In genomic region chr1:73180661-73181540, GRCh38 we compare ENCODE assay signal across 21 cellular contexts.
A peak's percentile ranks its signal among the peaks of the same experiment; 100 is the strongest.
DNase-seq lines count a peak whose midpoint lies in the region; ATAC-seq, FAIRE-seq and TF ChIP-seq lines count a peak whose summit lies in the region.
"Had no signal": no experiment of that assay in that cellular context is flagged by ENCODE, and none has a peak within 500 bp of the region (broad histone marks: within the 10 kb centered on the region; RNA-seq: fewer than 3 reads in every experiment).

No MANE protein-coding gene starts in this region.

- H3K23me2 ChIP-seq in H1 (ENCODE audit: low read depth, low read length) = no peaks in the 10 kb centered on the region

- H3K9me3 Mint-ChIP-seq in GM23338 = no peaks in the 10 kb centered on the region; the same call in 2 of the 3 replicates
- H3K9me3 Mint-ChIP-seq in neural progenitor cell = no peaks in the 10 kb centered on the region
- H3K9me3 Mint-ChIP-seq in stimulated activated effector memory CD8-positive, alpha-beta T cell treated with anti-CD3 and anti-CD28 coated beads, Interleukin-12 subunit alpha, Interleukin-12 subunit beta, amount 100 ng/mL, for 72 hours = peaks cover 9% of the 10 kb centered on the region
- peaks cover 8% of the 10 kb centered on the region for H3K9me3 Mint-ChIP-seq in activated naive CD8-positive, alpha-beta T cell treated with anti-CD3 and anti-CD28 coated beads for 36 hours

- H3K27me3 Mint-ChIP-seq in GM23338 (ENCODE audit: insufficient read depth, low read depth, poor library complexity) (peaks cover 1% of the 10 kb centered on the region), neural progenitor cell (ENCODE audit: insufficient read depth, low read depth) (peaks cover 3% of the 10 kb centered on the region)
- H3K27me3 Mint-ChIP-seq in activated naive CD8-positive, alpha-beta T cell treated with anti-CD3 and anti-CD28 coated beads for 36 hours = no peaks in the 10 kb centered on the region
- H3K27me3 Mint-ChIP-seq: CD4-positive, alpha-beta memory T cell had no signal

- no peak overlapping the region for H2BK15ac ChIP-seq in H1 (ENCODE audit: low read length)

- TF ChIP-seq RAD21 in H1 (IDR thresholded peaks at IDR 0.05 in 1 of 2, conservative IDR thresholded peaks at IDR 0.05 in 1 of 2; ENCODE audit: low read depth in 2 of 2, low read length in 2 of 2) = no peak

- H2BK5ac ChIP-seq in H1 (ENCODE audit: low read depth, low read length) = no peak overlapping the region

- no peak overlapping the region for H3K27ac Mint-ChIP-seq in GM23338
- no peak overlapping the region for H3K27ac Mint-ChIP-seq in neural progenitor cell
- H3K27ac Mint-ChIP-seq in stimulated activated effector memory CD8-positive, alpha-beta T cell treated with anti-CD3 and anti-CD28 coated beads, Interleukin-12 subunit alpha, Interleukin-12 subunit beta, amount 100 ng/mL, for 72 hours = no peak overlapping the region
- no peak overlapping the region for H3K27ac Mint-ChIP-seq in activated naive CD8-positive, alpha-beta T cell treated with anti-CD3 and anti-CD28 coated beads for 36 hours
- H3K27ac Mint-ChIP-seq: CD14-positive monocyte; CD4-positive, alpha-beta memory T cell; HFFc6 had no signal

- peak; percentile 63 for ATAC-seq in GM23338
- peak; percentile 19 for ATAC-seq in stimulated activated effector memory CD8-positive, alpha-beta T cell treated with anti-CD3 and anti-CD28 coated beads, Interleukin-12 subunit alpha, Interleukin-12 subunit beta, amount 100 ng/mL, for 72 hours
- ATAC-seq: HCT116 had no signal

- H3K4me1 Mint-ChIP-seq in GM23338 = peaks cover 3% of the 10 kb centered on the region; the same call in 1 of the 3 replicates
- H3K4me1 Mint-ChIP-seq in neural progenitor cell = no peaks in the 10 kb centered on the region
- no peaks in the 10 kb centered on the region for H3K4me1 Mint-ChIP-seq in stimulated activated effector memory CD8-positive, alpha-beta T cell treated with anti-CD3 and anti-CD28 coated beads, Interleukin-12 subunit alpha, Interleukin-12 subunit beta, amount 100 ng/mL, for 72 hours
- H3K4me1 Mint-ChIP-seq in activated naive CD8-positive, alpha-beta T cell treated with anti-CD3 and anti-CD28 coated beads for 36 hours = no peaks in the 10 kb centered on the region
- H3K4me1 Mint-ChIP-seq: CD14-positive monocyte; CD4-positive, alpha-beta memory T cell had no signal

- H4K5ac ChIP-seq in H1 (ENCODE audit: insufficient read length, low read depth, low read length) = no peak overlapping the region

- H3K36me3 Mint-ChIP-seq in GM23338 (ENCODE audit: low read depth) (peaks cover 4% of the 10 kb centered on the region; the same call in 1 of the 3 replicates), neural progenitor cell (no peaks in the 10 kb centered on the region)
- H3K36me3 Mint-ChIP-seq in stimulated activated effector memory CD8-positive, alpha-beta T cell treated with anti-CD3 and anti-CD28 coated beads, Interleukin-12 subunit alpha, Interleukin-12 subunit beta, amount 100 ng/mL, for 72 hours = no peaks in the 10 kb centered on the region
- no peaks in the 10 kb centered on the region for H3K36me3 Mint-ChIP-seq in activated naive CD8-positive, alpha-beta T cell treated with anti-CD3 and anti-CD28 coated beads for 36 hours
- H3K36me3 Mint-ChIP-seq: CD14-positive monocyte; CD4-positive, alpha-beta memory T cell had no signal

- no peaks in the 10 kb centered on the region for H3K9me3 ChIP-seq in H1 (ENCODE audit: insufficient read depth in 2 of 2, low read depth in 1 of 2, low read length in 1 of 2)
- no peaks in the 10 kb centered on the region for H3K9me3 ChIP-seq in neural progenitor cell (ENCODE audit: low read depth)
- H3K9me3 ChIP-seq: BLaER1 had no signal

- no peak overlapping the region for H3K56ac ChIP-seq in H1 (replicated peaks; ENCODE audit: insufficient read length, low read depth, low read length)

- no peak overlapping the region for H3K23ac ChIP-seq in H1 (ENCODE audit: insufficient read length)

- H3K4me3 ChIP-seq in GM23338 (no peak overlapping the region), H1 (ENCODE audit: extremely low read depth in 1 of 4, insufficient read depth in 2 of 4, low read depth in 3 of 4, low read length in 4 of 4) (no peak overlapping the region), neural progenitor cell (no peak overlapping the region)
- H3K4me3 ChIP-seq: BLaER1 had no signal

- DNase-seq in GM23338 (ENCODE audit: low spot score) = no peak
- DNase-seq in H1 (ENCODE audit: low read depth in 1 of 2, low spot score in 2 of 2) = no peak
- DNase-seq in neural progenitor cell (ENCODE audit: low spot score) = no peak
- no peak for DNase-seq in stimulated activated effector memory CD8-positive, alpha-beta T cell treated with anti-CD3 and anti-CD28 coated beads, Interleukin-12 subunit alpha, Interleukin-12 subunit beta, amount 100 ng/mL, for 72 hours (ENCODE audit: low spot score in 2 of 2)
- no peak for DNase-seq in effector CD8-positive, alpha-beta T cell (lab: John Stamatoyannopoulos, UW)
- no peak for DNase-seq in HuH-7 (ENCODE audit: low spot score)
- DNase-seq in NCI-H510A (lab: John Stamatoyannopoulos, UW) = no peak
- no peak for DNase-seq in activated naive CD8-positive, alpha-beta T cell treated with anti-CD3 and anti-CD28 coated beads for 36 hours
- DNase-seq: CD4-positive, alpha-beta memory T cell; DMS153; DMS79; GDM1; HFFc6; IMR-90 had no signal

- peaks cover 4% of the 10 kb centered on the region; the same call in 1 of the 2 replicates for H3K9me2 ChIP-seq in GM23338 (ENCODE audit: insufficient read depth)

- TF ChIP-seq POLR2A in H1 (IDR thresholded peaks at IDR 0.05; ENCODE audit: control extremely low read depth in 1 of 2, low read depth in 2 of 2, low read length in 2 of 2) = no peak

- CTCF ChIA-PET in H1 (lab: Charles Lee; ENCODE audit: partially characterized antibody) = interaction anchor here (0.7 kb wide), 1 partner anchor 25 kb away, joined by 3 read pairs; no protein-coding TSS in a partner anchor

- no peak overlapping the region; the same call in 1 of the 2 replicates for H4K8ac ChIP-seq in H1 (ENCODE audit: extremely low read depth, insufficient read depth, low read length)

- no peak overlapping the region for H3K27ac ChIP-seq in GM23338 (ENCODE audit: low read depth)
- H3K27ac ChIP-seq in H1 (ENCODE audit: low read depth, low read length) = no peak overlapping the region
- no peak overlapping the region for H3K27ac ChIP-seq in neural progenitor cell
- H3K27ac ChIP-seq: 22Rv1, BLaER1, HL-60 had no signal

- WGBS in H1 (ENCODE audit: extremely low coverage in 1 of 2, insufficient coverage in 1 of 2, insufficient read length in 1 of 2, insufficient replicate concordance in 2 of 2, low coverage in 1 of 2, low lambda C conversion rate in 2 of 2, missing lambda C conversion rate in 1 of 2), 2 experiments = 86% methylated on average over 17 of the region's 21 CpGs; no CpG with 5 or more reads in 1 of the 2 experiments

- H2BK20ac ChIP-seq in H1 (ENCODE audit: low read length) = no peak overlapping the region

- H2AFZ ChIP-seq in GM23338 = peak overlapping the region; percentile 70; the same call in 1 of the 2 replicates
- peak overlapping the region; percentile 70; the same call in 1 of the 2 replicates for H2AFZ ChIP-seq in H1 (ENCODE audit: low read length)
- H2AFZ ChIP-seq in neural progenitor cell (replicated peaks) = peak overlapping the region; percentile 63

- no peaks in the 10 kb centered on the region for H3F3A ChIP-seq in GM23338 (replicated peaks; ENCODE audit: low read depth)
- no peaks in the 10 kb centered on the region for H3F3A ChIP-seq in neural progenitor cell (ENCODE audit: low read depth)

- H2AK5ac ChIP-seq in H1 (ENCODE audit: low read depth, low read length) = no peak overlapping the region

- no peak for TF ChIP-seq EP300 in H1 (IDR thresholded peaks at IDR 0.05; ENCODE audit: borderline replicate concordance in 1 of 2, low read depth in 2 of 2, low read length in 2 of 2)

- POLR2A ChIA-PET in H1 (lab: Charles Lee; ENCODE audit: partially characterized antibody) = no interaction called here

- no peak overlapping the region for H3K4ac ChIP-seq in H1 (replicated peaks; ENCODE audit: insufficient read length, low read depth, low read length)

- no peaks in the 10 kb centered on the region for H3K36me3 ChIP-seq in GM23338 (ENCODE audit: insufficient read depth)
- no peaks in the 10 kb centered on the region for H3K36me3 ChIP-seq in H1 (ENCODE audit: control insufficient read depth in 2 of 4, insufficient read depth in 4 of 4, low read length in 3 of 4)
- H3K36me3 ChIP-seq in neural progenitor cell = no peaks in the 10 kb centered on the region
- H3K36me3 ChIP-seq: BLaER1 had no signal

- no peaks in the 10 kb centered on the region for H3K79me2 ChIP-seq in GM23338 (replicated peaks; ENCODE audit: insufficient read depth)
- no peaks in the 10 kb centered on the region for H3K79me2 ChIP-seq in H1 (ENCODE audit: control insufficient read depth in 1 of 2, insufficient read depth in 2 of 2, low read length in 2 of 2)
- no peaks in the 10 kb centered on the region for H3K79me2 ChIP-seq in neural progenitor cell (ENCODE audit: low read depth)

- no peak overlapping the region for H4K91ac ChIP-seq in H1 (replicated peaks; ENCODE audit: insufficient read length, low read length)

- no peaks in the 10 kb centered on the region for H3K79me1 ChIP-seq in H1 (ENCODE audit: low read depth, low read length)

- no peak overlapping the region for H2BK120ac ChIP-seq in H1 (replicated peaks; ENCODE audit: low read depth, low read length)

- no peaks in the 10 kb centered on the region for H3K4me1 ChIP-seq in GM23338 (ENCODE audit: insufficient read depth)
- no peaks in the 10 kb centered on the region for H3K4me1 ChIP-seq in H1 (replicated peaks in 1 of 4; ENCODE audit: control insufficient read depth in 3 of 4, insufficient read depth in 4 of 4, low read length in 3 of 4)
- no peaks in the 10 kb centered on the region for H3K4me1 ChIP-seq in neural progenitor cell
- H3K4me1 ChIP-seq: BLaER1 had no signal

- H3K9ac ChIP-seq in H1 (replicated peaks in 1 of 4; ENCODE audit: extremely low read depth in 1 of 4, low read depth in 3 of 4, low read length in 3 of 4) = no peak overlapping the region
- no peak overlapping the region for H3K9ac ChIP-seq in neural progenitor cell
- H3K9ac ChIP-seq: BLaER1 had no signal

- H3K27me3 ChIP-seq in GM23338 (ENCODE audit: insufficient read depth) (no peaks in the 10 kb centered on the region), H1 (replicated peaks in 1 of 4; ENCODE audit: control insufficient read depth in 3 of 4, extremely low read depth in 1 of 4, insufficient read depth in 3 of 4, low read length in 3 of 4) (no peaks in the 10 kb centered on the region), neural progenitor cell (no peaks in the 10 kb centered on the region)
- H3K27me3 ChIP-seq: BLaER1 had no signal

- TF ChIP-seq CTCF in GM23338 (conservative IDR thresholded peaks at IDR 0.05; ENCODE audit: low read depth in 2 of 2) = no peak
- no peak for TF ChIP-seq CTCF in H1 (IDR thresholded peaks at IDR 0.05; ENCODE audit: control extremely low read depth in 1 of 3, insufficient read depth in 1 of 3, low read depth in 1 of 3, low read length in 3 of 3)
- no peak for TF ChIP-seq CTCF in neural progenitor cell (IDR thresholded peaks at IDR 0.05)

- no peak overlapping the region for H2BK12ac ChIP-seq in H1 (ENCODE audit: low read depth, low read length)

- H3K4me3 Mint-ChIP-seq in GM23338 (no peak overlapping the region), neural progenitor cell (no peak overlapping the region)
- H3K4me3 Mint-ChIP-seq in stimulated activated effector memory CD8-positive, alpha-beta T cell treated with anti-CD3 and anti-CD28 coated beads, Interleukin-12 subunit alpha, Interleukin-12 subunit beta, amount 100 ng/mL, for 72 hours = no peak overlapping the region
- H3K4me3 Mint-ChIP-seq in activated naive CD8-positive, alpha-beta T cell treated with anti-CD3 and anti-CD28 coated beads for 36 hours = no peak overlapping the region
- H3K4me3 Mint-ChIP-seq: CD14-positive monocyte; CD4-positive, alpha-beta memory T cell; HFFc6 had no signal

- no peak overlapping the region for H3K18ac ChIP-seq in H1 (ENCODE audit: extremely low read depth, low read length)

- no peak for FAIRE-seq in H1 (lab: Jason Lieb, UNC)
- FAIRE-seq: GM12892, GM18507 had no signal

- no peak overlapping the region for H3K14ac ChIP-seq in H1 (ENCODE audit: insufficient read length)

- H4K20me1 ChIP-seq in GM23338 (replicated peaks; ENCODE audit: insufficient read depth) (no peaks in the 10 kb centered on the region), H1 (replicated peaks in 1 of 2; ENCODE audit: control insufficient read depth in 1 of 2, insufficient read depth in 2 of 2, low read length in 2 of 2) (no peaks in the 10 kb centered on the region), neural progenitor cell (ENCODE audit: low read depth) (no peaks in the 10 kb centered on the region)
- H4K20me1 ChIP-seq: BLaER1 had no signal

- no peak overlapping the region for H3K4me2 ChIP-seq in GM23338
- H3K4me2 ChIP-seq in H1 (ENCODE audit: insufficient read depth in 1 of 2, low read depth in 2 of 2, low read length in 2 of 2) = no peak overlapping the region
- no peak overlapping the region for H3K4me2 ChIP-seq in neural progenitor cell
- H3K4me2 ChIP-seq: BLaER1 had no signal
